In genomic region chr1:198749279-198749678, GRCh38 we compare ENCODE assay signal across 28 cellular contexts.
DNase-seq lines count a peak whose midpoint lies in the region; ATAC-seq, FAIRE-seq and TF ChIP-seq lines count a peak whose summit lies in the region.
"Had no signal": no experiment of that assay in that cellular context is flagged by ENCODE, and none has a peak within 500 bp of the region (broad histone marks: within the 10 kb centered on the region; RNA-seq: fewer than 3 reads in every experiment).

No MANE protein-coding gene starts in this region.

- peaks cover 37% of the 10 kb centered on the region for H3K36me3 Mint-ChIP-seq in activated CD4-positive, alpha-beta memory T cell treated with anti-CD3 and anti-CD28 coated beads for 36 hours
- peaks cover 45% of the 10 kb centered on the region for H3K36me3 Mint-ChIP-seq in activated CD4-positive, alpha-beta memory T cell treated with anti-CD3 and anti-CD28 coated beads, Interleukin-2, amount 10 ng/mL, durations not matched to agents 7 days and 5 days (ENCODE audit: low read depth)
- H3K36me3 Mint-ChIP-seq in CD8-positive, alpha-beta T cell, result peaks cover 43% of the 10 kb centered on the region
- H3K36me3 Mint-ChIP-seq: brain had no signal

- no peak overlapping the region for H3K27ac ChIP-seq in CD8-positive, alpha-beta T cell (ENCODE audit: low read depth, low read length)
- H3K27ac ChIP-seq in body of pancreas, result no peak overlapping the region
- H3K27ac ChIP-seq: gastrocnemius medialis, HL-60, SJSA1, suprapubic skin had no signal

- no peak for DNase-seq in activated CD4-positive, alpha-beta memory T cell treated with anti-CD3 and anti-CD28 coated beads for 36 hours
- DNase-seq in activated CD4-positive, alpha-beta memory T cell treated with anti-CD3 and anti-CD28 coated beads, Interleukin-2, amount 10 ng/mL, durations not matched to agents 7 days and 5 days, result no peak
- DNase-seq in CD8-positive, alpha-beta T cell, result no peak
- no peak for DNase-seq in RCC 7860 (ENCODE audit: low spot score)
- DNase-seq in bronchial epithelial cell (ENCODE audit: low read depth), result peak; percentile 71
- DNase-seq in cardiac septum (ENCODE audit: low spot score), result no peak
- no peak for DNase-seq in body of pancreas
- DNase-seq: CD8-positive, alpha-beta memory T cell; DMS53; effector memory CD4-positive, alpha-beta T cell; gastrocnemius medialis; hippocampal formation; left ventricle myocardium superior; midbrain; naive thymus-derived CD8-positive, alpha-beta T cell; NCI-H1092; NCI-H187; NCI-H69; small intestine; stimulated activated CD4-positive, alpha-beta T cell treated with anti-CD3 and anti-CD28 coated beads, Interleukin-2, amount 100 ng/mL, for 24 hours had no signal

- no peak for TF ChIP-seq CTCF in CD8-positive, alpha-beta T cell (IDR thresholded peaks at IDR 0.05)
- TF ChIP-seq CTCF in bronchial epithelial cell (IDR thresholded peaks at IDR 0.05; ENCODE audit: insufficient read depth, low read length, severe bottlenecking) (no peak), body of pancreas (IDR thresholded peaks at IDR 0.05) (no peak)

- no peak overlapping the region for H3K4me3 ChIP-seq in CD8-positive, alpha-beta T cell (ENCODE audit: low read depth, low read length)
- no peak overlapping the region for H3K4me3 ChIP-seq in bronchial epithelial cell (ENCODE audit: low read depth, low read length)
- no peak overlapping the region for H3K4me3 ChIP-seq in body of pancreas
- H3K4me3 ChIP-seq: gastrocnemius medialis, SJSA1, suprapubic skin had no signal

- intact Hi-C loops in activated CD4-positive, alpha-beta memory T cell treated with anti-CD3 and anti-CD28 coated beads for 36 hours (cut with micrococcal nuclease), result loop anchor here (2.0 to 5.0 kb wide), 2 partner anchors 14 to 37 kb away; no protein-coding TSS in a partner anchor
- intact Hi-C loops in CD8-positive, alpha-beta T cell (cut with DNase I, micrococcal nuclease), result loop anchor here in 1 of 2 experiments (5.0 kb wide), 1 partner anchor 37 kb away; no protein-coding TSS in a partner anchor
- intact Hi-C loops in cardiac septum (cut with DNase I) (no loop called here), body of pancreas (cut with DNase I) (no loop called here)

- POLR2A ChIA-PET in activated CD4-positive, alpha-beta memory T cell treated with anti-CD3 and anti-CD28 coated beads for 36 hours (lab: Charles Lee), result interaction anchor here (0.5 to 1.1 kb wide), 2 partner anchors 34 to 382 kb away, joined by 3 to 4 read pairs; no protein-coding TSS in a partner anchor
- POLR2A ChIA-PET in activated CD4-positive, alpha-beta memory T cell treated with anti-CD3 and anti-CD28 coated beads, Interleukin-2, amount 10 ng/mL, durations not matched to agents 7 days and 5 days (lab: Charles Lee), result no interaction called here
- POLR2A ChIA-PET in CD8-positive, alpha-beta T cell (lab: Charles Lee), result no interaction called here

- H3K27ac Mint-ChIP-seq in activated CD4-positive, alpha-beta memory T cell treated with anti-CD3 and anti-CD28 coated beads for 36 hours, result peak overlapping the region; percentile 52
- no peak overlapping the region for H3K27ac Mint-ChIP-seq in activated CD4-positive, alpha-beta memory T cell treated with anti-CD3 and anti-CD28 coated beads, Interleukin-2, amount 10 ng/mL, durations not matched to agents 7 days and 5 days
- peak overlapping the region; percentile 15 for H3K27ac Mint-ChIP-seq in CD8-positive, alpha-beta T cell
- H3K27ac Mint-ChIP-seq: brain; T-helper 1 cell treated with Interleukin-12 subunit alpha and Interleukin-12 subunit beta and Interleukin-4 antibody, amounts not matched to agents 30 μg/mL and 1 μg/mL, for 36 hours had no signal

- H3K9me3 ChIP-seq in CD8-positive, alpha-beta T cell (ENCODE audit: low read length), result no peaks in the 10 kb centered on the region
- H3K9me3 ChIP-seq in body of pancreas, result no peaks in the 10 kb centered on the region
- H3K9me3 ChIP-seq: gastrocnemius medialis, SJSA1, suprapubic skin had no signal

- 76 to 84% methylated on average over 1 of the region's 1 CpG for WGBS in body of pancreas, 2 donors

- H3K27me3 Mint-ChIP-seq in activated CD4-positive, alpha-beta memory T cell treated with anti-CD3 and anti-CD28 coated beads for 36 hours, result no peaks in the 10 kb centered on the region
- no peaks in the 10 kb centered on the region for H3K27me3 Mint-ChIP-seq in activated CD4-positive, alpha-beta memory T cell treated with anti-CD3 and anti-CD28 coated beads, Interleukin-2, amount 10 ng/mL, durations not matched to agents 7 days and 5 days
- no peaks in the 10 kb centered on the region for H3K27me3 Mint-ChIP-seq in CD8-positive, alpha-beta T cell (ENCODE audit: low read depth)
- H3K27me3 Mint-ChIP-seq: brain; CD8-positive, alpha-beta memory T cell; naive thymus-derived CD8-positive, alpha-beta T cell had no signal

- H3K4me3 Mint-ChIP-seq in activated CD4-positive, alpha-beta memory T cell treated with anti-CD3 and anti-CD28 coated beads for 36 hours, result no peak overlapping the region
- no peak overlapping the region for H3K4me3 Mint-ChIP-seq in activated CD4-positive, alpha-beta memory T cell treated with anti-CD3 and anti-CD28 coated beads, Interleukin-2, amount 10 ng/mL, durations not matched to agents 7 days and 5 days
- H3K4me3 Mint-ChIP-seq in CD8-positive, alpha-beta T cell, result no peak overlapping the region
- H3K4me3 Mint-ChIP-seq: brain; CD8-positive, alpha-beta memory T cell; T-helper 1 cell treated with Interleukin-12 subunit alpha and Interleukin-12 subunit beta and Interleukin-4 antibody, amounts not matched to agents 30 μg/mL and 1 μg/mL, for 36 hours had no signal

- no peaks in the 10 kb centered on the region for H3K27me3 ChIP-seq in CD8-positive, alpha-beta T cell (ENCODE audit: insufficient read depth, low read length)
- no peaks in the 10 kb centered on the region for H3K27me3 ChIP-seq in bronchial epithelial cell (ENCODE audit: control insufficient read depth, insufficient read depth, low read length)
- no peaks in the 10 kb centered on the region for H3K27me3 ChIP-seq in body of pancreas
- H3K27me3 ChIP-seq: gastrocnemius medialis, SJSA1, suprapubic skin had no signal

- no peaks in the 10 kb centered on the region for H3K9me3 Mint-ChIP-seq in activated CD4-positive, alpha-beta memory T cell treated with anti-CD3 and anti-CD28 coated beads for 36 hours
- no peaks in the 10 kb centered on the region for H3K9me3 Mint-ChIP-seq in activated CD4-positive, alpha-beta memory T cell treated with anti-CD3 and anti-CD28 coated beads, Interleukin-2, amount 10 ng/mL, durations not matched to agents 7 days and 5 days
- H3K9me3 Mint-ChIP-seq in CD8-positive, alpha-beta T cell, result no peaks in the 10 kb centered on the region
- H3K9me3 Mint-ChIP-seq: brain; CD8-positive, alpha-beta memory T cell; naive thymus-derived CD8-positive, alpha-beta T cell; T-helper 1 cell treated with Interleukin-12 subunit alpha and Interleukin-12 subunit beta and Interleukin-4 antibody, amounts not matched to agents 30 μg/mL and 1 μg/mL, for 36 hours had no signal

- peaks cover 29% of the 10 kb centered on the region for H3K4me1 ChIP-seq in CD8-positive, alpha-beta T cell (ENCODE audit: insufficient read depth, low read length)
- no peaks in the 10 kb centered on the region for H3K4me1 ChIP-seq in body of pancreas
- H3K4me1 ChIP-seq: gastrocnemius medialis, SJSA1, suprapubic skin had no signal

- FAIRE-seq in RCC 7860 (lab: Jason Lieb, UNC), result peak; percentile 52
- no peak for FAIRE-seq in bronchial epithelial cell (lab: Jason Lieb, UNC)
- FAIRE-seq: HepG2 had no signal

- H3K36me3 ChIP-seq in CD8-positive, alpha-beta T cell (ENCODE audit: insufficient read depth, low read length), result peaks cover 83% of the 10 kb centered on the region
- no peaks in the 10 kb centered on the region for H3K36me3 ChIP-seq in bronchial epithelial cell (ENCODE audit: control insufficient read depth, insufficient read depth, low read length)
- no peaks in the 10 kb centered on the region for H3K36me3 ChIP-seq in body of pancreas (replicated peaks in 1 of 2; ENCODE audit: insufficient read depth in 1 of 2, low read depth in 2 of 2)
- H3K36me3 ChIP-seq: gastrocnemius medialis, SJSA1, suprapubic skin had no signal

- no peak for TF ChIP-seq POLR2A in body of pancreas (IDR thresholded peaks at IDR 0.05)

- CTCF ChIA-PET in activated CD4-positive, alpha-beta memory T cell treated with anti-CD3 and anti-CD28 coated beads for 36 hours (lab: Charles Lee), result interaction anchor here (1.3 kb wide), 1 partner anchor 364 kb away, joined by 4 read pairs; no protein-coding TSS in a partner anchor
- CTCF ChIA-PET in activated CD4-positive, alpha-beta memory T cell treated with anti-CD3 and anti-CD28 coated beads, Interleukin-2, amount 10 ng/mL, durations not matched to agents 7 days and 5 days (lab: Charles Lee), result no interaction called here
- CTCF ChIA-PET in CD8-positive, alpha-beta T cell (lab: Charles Lee), result no interaction called here

- ATAC-seq in CD8-positive, alpha-beta T cell, result no peak
- ATAC-seq in GM21619 (IDR thresholded peaks at IDR 0.05; ENCODE audit: unreplicated experiment), result no peak
- ATAC-seq in body of pancreas, result no peak
- ATAC-seq: esophagus mucosa; gastrocnemius medialis; HepG2; left ventricle myocardium superior; naive thymus-derived CD8-positive, alpha-beta T cell had no signal

- peaks cover 12% of the 10 kb centered on the region for H3K4me1 Mint-ChIP-seq in activated CD4-positive, alpha-beta memory T cell treated with anti-CD3 and anti-CD28 coated beads for 36 hours (ENCODE audit: low read depth)
- H3K4me1 Mint-ChIP-seq in activated CD4-positive, alpha-beta memory T cell treated with anti-CD3 and anti-CD28 coated beads, Interleukin-2, amount 10 ng/mL, durations not matched to agents 7 days and 5 days, result peaks cover 1% of the 10 kb centered on the region
- H3K4me1 Mint-ChIP-seq in CD8-positive, alpha-beta T cell (ENCODE audit: low read depth), result peaks cover 19% of the 10 kb centered on the region
- H3K4me1 Mint-ChIP-seq: brain had no signal
